In the genomic region with DNA sequence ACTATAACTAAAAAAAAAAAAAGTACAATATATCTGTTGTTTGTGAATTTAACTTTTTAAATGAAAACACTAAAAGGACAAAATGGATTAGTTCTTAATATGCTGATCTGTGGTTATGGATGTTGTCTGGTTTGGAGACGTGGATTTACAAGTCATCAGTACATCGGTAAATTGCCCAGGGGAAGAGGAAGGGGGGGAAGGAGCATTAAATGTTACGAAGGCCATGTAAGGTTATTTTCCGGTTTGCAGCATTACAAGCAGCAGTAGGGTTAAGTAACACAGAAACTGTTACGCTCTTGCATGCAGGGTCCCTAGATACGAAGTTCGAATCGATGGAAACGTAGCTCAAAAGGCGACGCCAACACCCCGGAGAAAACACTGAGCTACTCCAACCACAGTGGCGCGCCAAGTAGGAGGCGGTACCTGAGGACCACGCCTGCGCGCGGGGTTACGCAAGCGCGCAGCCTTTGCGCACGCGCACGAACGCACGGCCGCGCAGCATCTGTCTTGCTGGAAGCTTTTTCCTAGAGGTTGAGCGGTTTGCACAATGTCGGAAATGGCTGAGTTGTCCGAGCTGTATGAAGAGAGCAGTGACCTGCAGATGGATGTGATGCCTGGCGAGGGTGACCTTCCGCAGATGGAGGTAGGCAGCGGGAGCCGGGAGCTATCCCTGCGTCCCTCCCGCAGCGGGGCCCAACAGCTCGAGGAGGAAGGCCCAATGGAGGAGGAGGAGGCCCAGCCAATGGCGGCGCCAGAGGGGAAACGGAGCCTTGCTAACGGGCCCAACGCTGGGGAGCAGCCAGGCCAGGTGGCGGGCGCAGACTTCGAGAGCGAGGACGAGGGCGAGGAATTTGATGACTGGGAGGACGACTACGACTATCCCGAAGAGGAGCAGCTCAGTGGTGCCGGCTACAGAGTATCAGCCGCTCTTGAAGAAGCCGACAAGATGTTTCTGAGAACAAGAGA, we compare ENCODE assay signal across 8 cellular contexts. TPM values are rescaled to one million over a fixed set of nuclear protein-coding genes. Genes with fewer than 3 reads are reported as not detected.
A peak's percentile ranks its signal among the peaks of the same experiment; 100 is the strongest.
DNase-seq lines count a peak whose midpoint lies in the region; ATAC-seq and TF ChIP-seq lines count a peak whose summit lies in the region.

A gene with protein sequence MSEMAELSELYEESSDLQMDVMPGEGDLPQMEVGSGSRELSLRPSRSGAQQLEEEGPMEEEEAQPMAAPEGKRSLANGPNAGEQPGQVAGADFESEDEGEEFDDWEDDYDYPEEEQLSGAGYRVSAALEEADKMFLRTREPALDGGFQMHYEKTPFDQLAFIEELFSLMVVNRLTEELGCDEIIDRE (plus strand): TSS at position 505 of the 966 bp plus-strand sequence. CDS start 43 bp downstream, at position 548.

- no peaks in the 10 kb centered on the region for H3K27me3 ChIP-seq in BLaER1 treated with 17β-estradiol and CSF1 and Interleukin-3, amounts not matched to agents 10 nM and 100 nM
- H3K27me3 ChIP-seq in left lung, result peaks cover 0 to 8% of the 10 kb centered on the region in 2 donors

- H3K4me2 ChIP-seq in BLaER1 treated with 17β-estradiol and CSF1 and Interleukin-3, amounts not matched to agents 10 nM and 100 nM, result peak within 1 kb of the TSS; percentile 70 to 87 (median 80)

- DNase-seq in NCI-H748 (lab: John Stamatoyannopoulos, UW; ENCODE audit: unreplicated experiment) (peak; percentile 94), dermis blood vessel endothelial cell (peak; percentile 97), left lung (peak; percentile 92 to 97)
- peak; percentile 82 to 87 for DNase-seq in activated CD4-positive, alpha-beta T cell treated with anti-CD3 and anti-CD28 coated beads, Interleukin-2, amount 50 U/mL, for 24 hours (ENCODE audit: low read depth in 1 of 2, low spot score in 1 of 2)
- peak; percentile 90 for DNase-seq in stimulated activated CD4-positive, alpha-beta T cell treated with anti-CD3 and anti-CD28 coated beads, Interleukin-4, amount 100 ng/mL, for 1 hour

- peak within 1 kb of the TSS; percentile 63 to 80 (median 78) for H3K4me3 ChIP-seq in BLaER1 treated with 17β-estradiol and CSF1 and Interleukin-3, amounts not matched to agents 10 nM and 100 nM
- peak within 1 kb of the TSS; percentile 69 to 90 for H3K4me3 ChIP-seq in left lung

- TF ChIP-seq CTCF in left lung (IDR thresholded peaks at IDR 0.05), result no peak

- peaks cover 7 to 28% (median 18%) of the 10 kb centered on the region in 10 experiments; a peak in 18 of 20 replicates for H3K4me1 ChIP-seq in BLaER1 treated with 17β-estradiol and CSF1 and Interleukin-3, amounts not matched to agents 10 nM and 100 nM
- peaks cover 0 to 20% of the 10 kb centered on the region in 2 donors for H3K4me1 ChIP-seq in left lung

- H3K27ac ChIP-seq in BLaER1 treated with 17β-estradiol and CSF1 and Interleukin-3, amounts not matched to agents 10 nM and 100 nM, result peak within 1 kb of the TSS; percentile 70 to 93 (median 89)
- H3K27ac ChIP-seq in left lung, result peak within 1 kb of the TSS; percentile 90

- H3K9me3 ChIP-seq in BLaER1 treated with 17β-estradiol and CSF1 and Interleukin-3, amounts not matched to agents 10 nM and 100 nM (replicated peaks in 1 of 11), result 0 out of 22 replicates have a peak, but pooled peaks cover 0 to 6% (median 0%) of the 10 kb centered on the region in 11 experiments
- H3K9me3 ChIP-seq in left lung, result no peaks in the 10 kb centered on the region

- peaks cover 0 to 17% (median 0%) of the 10 kb centered on the region in 11 experiments; a peak in 5 of 22 replicates for H3K36me3 ChIP-seq in BLaER1 treated with 17β-estradiol and CSF1 and Interleukin-3, amounts not matched to agents 10 nM and 100 nM
- no peaks in the 10 kb centered on the region for H3K36me3 ChIP-seq in left lung

- intact Hi-C loops in left lung (cut with DNase I), result no loop called here

- ATAC-seq in GM19351 (IDR thresholded peaks at IDR 0.05; ENCODE audit: unreplicated experiment) (peak; percentile 89), HG03521 (IDR thresholded peaks at IDR 0.05; ENCODE audit: unreplicated experiment) (peak; percentile 95), left lung (peak; percentile 100)

- H4K20me1 ChIP-seq in BLaER1 treated with 17β-estradiol and CSF1 and Interleukin-3, amounts not matched to agents 10 nM and 100 nM, result peaks cover 0 to 20% (median 12%) of the 10 kb centered on the region in 11 experiments; a peak in 13 of 22 replicates

- peak within 1 kb of the TSS; percentile 81 to 89 (median 84) for H3K9ac ChIP-seq in BLaER1 treated with 17β-estradiol and CSF1 and Interleukin-3, amounts not matched to agents 10 nM and 100 nM

RNA-seq across cellular contexts. Expression of the gene that starts here (rescaled TPM):
- 281 and 342 TPM in 2 replicates for total RNA-seq in dermis blood vessel endothelial cell
- 10 to 100 TPM; 80.2 to 91.5 TPM for total RNA-seq in left lung

Comparison
In these comparisons a context has a peak if more than half of its experiments do, and no peak if none do; other contexts are left out.
1. Peak in every context shown above with its lines: DNase-seq, ATAC-seq, H3K4me3 ChIP-seq and H3K27ac ChIP-seq.